Comparison of ENCODE assay signal across 1 cellular context in genomic region chr5:150034677-150035076, GRCh38.
TF ChIP-seq lines count a peak whose summit lies in the region.

No MANE protein-coding gene starts in this region.

TF ChIP-seq in SK-N-SH treated with all-trans-retinoic acid at 6 μM for 48 hours, 23 proteins besides CTCF, POLR2A, EP300 and RAD21 (continued from another document):
- no peak for TF ChIP-seq TOX (CRISPR knock-in tag; IDR thresholded peaks at IDR 0.05; ENCODE audit: borderline replicate concordance)
- no peak for TF ChIP-seq ZFP3 (CRISPR knock-in tag; IDR thresholded peaks at IDR 0.05)
- no peak for TF ChIP-seq ZNF565 (CRISPR knock-in tag; conservative IDR thresholded peaks at IDR 0.05; ENCODE audit: low read depth)
- TF ChIP-seq ESRRG (CRISPR knock-in tag; IDR thresholded peaks at IDR 0.05), result no peak
- TF ChIP-seq, protein P1, sequence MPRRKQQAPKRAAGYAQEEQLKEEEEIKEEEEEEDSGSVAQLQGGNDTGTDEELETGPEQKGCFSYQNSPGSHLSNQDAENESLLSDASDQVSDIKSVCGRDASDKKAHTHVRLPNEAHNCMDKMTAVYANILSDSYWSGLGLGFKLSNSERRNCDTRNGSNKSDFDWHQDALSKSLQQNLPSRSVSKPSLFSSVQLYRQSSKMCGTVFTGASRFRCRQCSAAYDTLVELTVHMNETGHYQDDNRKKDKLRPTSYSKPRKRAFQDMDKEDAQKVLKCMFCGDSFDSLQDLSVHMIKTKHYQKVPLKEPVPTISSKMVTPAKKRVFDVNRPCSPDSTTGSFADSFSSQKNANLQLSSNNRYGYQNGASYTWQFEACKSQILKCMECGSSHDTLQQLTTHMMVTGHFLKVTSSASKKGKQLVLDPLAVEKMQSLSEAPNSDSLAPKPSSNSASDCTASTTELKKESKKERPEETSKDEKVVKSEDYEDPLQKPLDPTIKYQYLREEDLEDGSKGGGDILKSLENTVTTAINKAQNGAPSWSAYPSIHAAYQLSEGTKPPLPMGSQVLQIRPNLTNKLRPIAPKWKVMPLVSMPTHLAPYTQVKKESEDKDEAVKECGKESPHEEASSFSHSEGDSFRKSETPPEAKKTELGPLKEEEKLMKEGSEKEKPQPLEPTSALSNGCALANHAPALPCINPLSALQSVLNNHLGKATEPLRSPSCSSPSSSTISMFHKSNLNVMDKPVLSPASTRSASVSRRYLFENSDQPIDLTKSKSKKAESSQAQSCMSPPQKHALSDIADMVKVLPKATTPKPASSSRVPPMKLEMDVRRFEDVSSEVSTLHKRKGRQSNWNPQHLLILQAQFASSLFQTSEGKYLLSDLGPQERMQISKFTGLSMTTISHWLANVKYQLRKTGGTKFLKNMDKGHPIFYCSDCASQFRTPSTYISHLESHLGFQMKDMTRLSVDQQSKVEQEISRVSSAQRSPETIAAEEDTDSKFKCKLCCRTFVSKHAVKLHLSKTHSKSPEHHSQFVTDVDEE (CRISPR knock-in tag; IDR thresholded peaks at IDR 0.05), result no peak
- TF ChIP-seq, protein P2, sequence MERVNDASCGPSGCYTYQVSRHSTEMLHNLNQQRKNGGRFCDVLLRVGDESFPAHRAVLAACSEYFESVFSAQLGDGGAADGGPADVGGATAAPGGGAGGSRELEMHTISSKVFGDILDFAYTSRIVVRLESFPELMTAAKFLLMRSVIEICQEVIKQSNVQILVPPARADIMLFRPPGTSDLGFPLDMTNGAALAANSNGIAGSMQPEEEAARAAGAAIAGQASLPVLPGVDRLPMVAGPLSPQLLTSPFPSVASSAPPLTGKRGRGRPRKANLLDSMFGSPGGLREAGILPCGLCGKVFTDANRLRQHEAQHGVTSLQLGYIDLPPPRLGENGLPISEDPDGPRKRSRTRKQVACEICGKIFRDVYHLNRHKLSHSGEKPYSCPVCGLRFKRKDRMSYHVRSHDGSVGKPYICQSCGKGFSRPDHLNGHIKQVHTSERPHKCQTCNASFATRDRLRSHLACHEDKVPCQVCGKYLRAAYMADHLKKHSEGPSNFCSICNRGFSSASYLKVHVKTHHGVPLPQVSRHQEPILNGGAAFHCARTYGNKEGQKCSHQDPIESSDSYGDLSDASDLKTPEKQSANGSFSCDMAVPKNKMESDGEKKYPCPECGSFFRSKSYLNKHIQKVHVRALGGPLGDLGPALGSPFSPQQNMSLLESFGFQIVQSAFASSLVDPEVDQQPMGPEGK (CRISPR knock-in tag; IDR thresholded peaks at IDR 0.05; ENCODE audit: borderline replicate concordance), result no peak
- TF ChIP-seq GLIS3 (CRISPR knock-in tag; IDR thresholded peaks at IDR 0.05), result no peak
- no peak for TF ChIP-seq ZNF8 (CRISPR knock-in tag; IDR thresholded peaks at IDR 0.05)
- no peak for TF ChIP-seq CREB5 (CRISPR knock-in tag; IDR thresholded peaks at IDR 0.05; ENCODE audit: low read depth)
